ENCODE assay signal across 16 cellular contexts in genomic region chr5:54295658-54296276, GRCh38. TPM values are rescaled to one million over a fixed set of nuclear protein-coding genes. Genes with fewer than 3 reads are reported as not detected.
DNase-seq lines count a peak whose midpoint lies in the region; TF ChIP-seq lines count a peak whose summit lies in the region.
"Had no signal": no experiment of that assay in that cellular context is flagged by ENCODE, and none has a peak within 500 bp of the region (broad histone marks: within the 10 kb centered on the region; RNA-seq: fewer than 3 reads in every experiment).

No MANE protein-coding gene starts in this region.

- H3K9me3 ChIP-seq in mucosa of stomach (ENCODE audit: control insufficient read depth, low read length), result no peaks in the 10 kb centered on the region

- no peaks in the 10 kb centered on the region for H3K27me3 ChIP-seq in mucosa of stomach (ENCODE audit: control insufficient read depth, insufficient read depth, low read length)
- H3K27me3 ChIP-seq: neural progenitor cell had no signal

- H3K36me3 Mint-ChIP-seq in glutamatergic neuron (ENCODE audit: unreplicated experiment), result no peaks in the 10 kb centered on the region
- no peaks in the 10 kb centered on the region for H3K36me3 Mint-ChIP-seq in osteocyte (ENCODE audit: unreplicated experiment)
- H3K36me3 Mint-ChIP-seq: neural progenitor cell had no signal

- H3K27ac Mint-ChIP-seq in glutamatergic neuron (ENCODE audit: unreplicated experiment) (peak overlapping the region; percentile 21), osteocyte (ENCODE audit: unreplicated experiment) (no peak overlapping the region)
- H3K27ac Mint-ChIP-seq: HFFc6, neural progenitor cell had no signal

- H3K4me3 Mint-ChIP-seq in glutamatergic neuron (ENCODE audit: unreplicated experiment) (no peak overlapping the region), osteocyte (ENCODE audit: unreplicated experiment) (no peak overlapping the region)
- H3K4me3 Mint-ChIP-seq: HFFc6, neural progenitor cell had no signal

- peak overlapping the region; percentile 16 for H3K9ac ChIP-seq in mucosa of stomach (ENCODE audit: low read length)
- H3K9ac ChIP-seq: neural progenitor cell had no signal

- H3K4me1 ChIP-seq in mucosa of stomach (ENCODE audit: control insufficient read depth, insufficient read depth, low read length), result peaks cover 18% of the 10 kb centered on the region

- no peak overlapping the region for H3K4me3 ChIP-seq in mucosa of stomach (ENCODE audit: low read length)
- H3K4me3 ChIP-seq: neural progenitor cell had no signal

- no peak for TF ChIP-seq CTCF in glutamatergic neuron (IDR thresholded peaks at IDR 0.05; ENCODE audit: partially characterized antibody, unreplicated experiment)
- TF ChIP-seq CTCF in osteocyte (IDR thresholded peaks at IDR 0.05), result no peak

- H3K36me3 ChIP-seq in mucosa of stomach (ENCODE audit: control insufficient read depth, insufficient read depth, low read length), result no peaks in the 10 kb centered on the region
- H3K36me3 ChIP-seq: neural progenitor cell had no signal

- peaks cover 48% of the 10 kb centered on the region for H3K4me1 Mint-ChIP-seq in glutamatergic neuron (ENCODE audit: low read depth, unreplicated experiment)
- H3K4me1 Mint-ChIP-seq in osteocyte (ENCODE audit: unreplicated experiment), result peaks cover 2% of the 10 kb centered on the region

- DNase-seq in AML-193 (lab: John Stamatoyannopoulos, UW) (peak; percentile 48 to 53), NCI-H774 (lab: John Stamatoyannopoulos, UW) (peak; percentile 20), glutamatergic neuron (no peak), NCI-H2107 (lab: John Stamatoyannopoulos, UW) (no peak), EL (no peak), osteocyte (ENCODE audit: extremely low spot score, unreplicated experiment) (no peak), NK-92 (lab: John Stamatoyannopoulos, UW; ENCODE audit: unreplicated experiment) (no peak)
- DNase-seq: activated naive CD4-positive, alpha-beta T cell treated with Interleukin-2 at 50 U/mL for 16 hours; erythroblast; HFFc6; NCI-H1694 treated with DMSO at 0.1 percent for 48 hours; stimulated activated CD4-positive, alpha-beta T cell treated with anti-CD3 and anti-CD28 coated beads, Interleukin-15, amount 100 ng/mL, for 24 hours; stimulated activated CD8-positive, alpha-beta memory T cell treated with anti-CD3 and anti-CD28 coated beads, Interleukin-4, amount 100 ng/mL, for 48 hours; T-helper 9 cell had no signal

- H3K27me3 Mint-ChIP-seq in glutamatergic neuron (ENCODE audit: unreplicated experiment) (no peaks in the 10 kb centered on the region), osteocyte (ENCODE audit: unreplicated experiment) (no peaks in the 10 kb centered on the region)

- peaks cover 6% of the 10 kb centered on the region for H3K9me3 Mint-ChIP-seq in glutamatergic neuron (ENCODE audit: unreplicated experiment)
- no peaks in the 10 kb centered on the region for H3K9me3 Mint-ChIP-seq in osteocyte (ENCODE audit: unreplicated experiment)
- H3K9me3 Mint-ChIP-seq: HFFc6, neural progenitor cell had no signal

RNA-seq across cellular contexts. Expression of gene ARL15, which starts 14.6 kb away (rescaled TPM):
- total RNA-seq in glutamatergic neuron (ENCODE audit: unreplicated experiment), result 37.4 TPM
- 16.0 and 16.6 TPM in 2 replicates for total RNA-seq in osteocyte

Comparison
In these comparisons a context has a peak if more than half of its experiments do, and no peak if none do; other contexts are left out.
1. DNase-seq: peak in AML-193 (2 of 2) and NCI-H774 (single experiment); none in glutamatergic neuron (single experiment), NCI-H2107 (single experiment), EL (single experiment), osteocyte (single experiment) and NK-92 (single experiment).